ENCODE assay signal across 12 cellular contexts in genomic region chr3:39104961-39105686, GRCh38. TPM values are rescaled to one million over a fixed set of nuclear protein-coding genes. Genes with fewer than 3 reads are reported as not detected.
DNase-seq lines count a peak whose midpoint lies in the region; ATAC-seq, FAIRE-seq and TF ChIP-seq lines count a peak whose summit lies in the region.
"Had no signal": no experiment of that assay in that cellular context is flagged by ENCODE, and none has a peak within 500 bp of the region (broad histone marks: within the 10 kb centered on the region; RNA-seq: fewer than 3 reads in every experiment).

No MANE protein-coding gene starts in this region.

- TF ChIP-seq EP300 in H1 (IDR thresholded peaks at IDR 0.05; ENCODE audit: borderline replicate concordance in 1 of 2, low read depth in 2 of 2, low read length in 2 of 2): no peak

- no peak overlapping the region for H3K4me2 ChIP-seq in H1 (ENCODE audit: insufficient read depth in 1 of 2, low read depth in 2 of 2, low read length in 2 of 2)

- H3K36me3 ChIP-seq in H1 (ENCODE audit: control insufficient read depth in 2 of 4, insufficient read depth in 4 of 4, low read length in 3 of 4): no peaks in the 10 kb centered on the region; a peak in 1 of 8 replicates

- no peak overlapping the region for H2BK15ac ChIP-seq in H1 (ENCODE audit: low read length)

- peak overlapping the region; percentile 33; the same call in 1 of the 2 replicates for H2AK5ac ChIP-seq in H1 (ENCODE audit: low read depth, low read length)

- H3K27me3 ChIP-seq in H1 (replicated peaks in 1 of 4; ENCODE audit: control insufficient read depth in 3 of 4, extremely low read depth in 1 of 4, insufficient read depth in 3 of 4, low read length in 3 of 4): peaks cover 0 to 8% (median 3%) of the 10 kb centered on the region in 4 experiments; a peak in 2 of 7 replicates
- H3K27me3 ChIP-seq: right atrium auricular region had no signal

- H4K5ac ChIP-seq in H1 (ENCODE audit: insufficient read length, low read depth, low read length): no peak overlapping the region

- no peak for ATAC-seq in stimulated activated naive B cell treated with anti-CD40 and anti-IgM and Interleukin-4, amounts not matched to agents 10 μg/mL and 1 μg/mL and 100 μg/mL, for 72 hours (replicated peaks)
- ATAC-seq in left colon (no peak), GM19463 (IDR thresholded peaks at IDR 0.05; ENCODE audit: unreplicated experiment) (no peak), GM18868 (IDR thresholded peaks at IDR 0.05; ENCODE audit: unreplicated experiment) (no peak)

- H3K27me3 Mint-ChIP-seq in stimulated activated naive B cell treated with anti-CD40 and anti-IgM and Interleukin-4, amounts not matched to agents 10 μg/mL and 1 μg/mL and 100 μg/mL, for 72 hours: no peaks in the 10 kb centered on the region

- no peak overlapping the region for H4K8ac ChIP-seq in H1 (ENCODE audit: extremely low read depth, insufficient read depth, low read length)

- peak; percentile 47 to 57 for DNase-seq in activated CD4-positive, alpha-beta T cell treated with anti-CD3 and anti-CD28 coated beads for 4 hours
- DNase-seq in activated CD4-positive, alpha-beta T cell treated with anti-CD3 and anti-CD28 coated beads for 48 hours: no peak
- DNase-seq in NCI-H2029 treated with DMSO at 0.1 percent for 48 hours (lab: John Stamatoyannopoulos, UW): peak; percentile 46
- DNase-seq in H1 (ENCODE audit: low read depth in 1 of 2, low spot score in 2 of 2): no peak
- no peak for DNase-seq in stimulated activated naive B cell treated with anti-CD40 and anti-IgM and Interleukin-4, amounts not matched to agents 10 μg/mL and 1 μg/mL and 100 μg/mL, for 72 hours
- DNase-seq in left colon: no peak
- DNase-seq: activated effector memory CD4-positive, alpha-beta T cell treated with anti-CD3 and anti-CD28 coated beads, Interleukin-2, amount 50 U/mL, for 16 hours; NCI-H1436 had no signal

- no peak overlapping the region for H2BK12ac ChIP-seq in H1 (ENCODE audit: low read depth, low read length)

- no peak overlapping the region for H2AFZ ChIP-seq in H1 (ENCODE audit: low read length)

- H3K4me3 Mint-ChIP-seq in stimulated activated naive B cell treated with anti-CD40 and anti-IgM and Interleukin-4, amounts not matched to agents 10 μg/mL and 1 μg/mL and 100 μg/mL, for 72 hours: peak overlapping the region in 1 of 2 donors; percentile 1

- H4K20me1 ChIP-seq in H1 (replicated peaks in 1 of 2; ENCODE audit: control insufficient read depth in 1 of 2, insufficient read depth in 2 of 2, low read length in 2 of 2): peaks cover 0 to 12% of the 10 kb centered on the region in 2 experiments

- H3K79me1 ChIP-seq in H1 (ENCODE audit: low read depth, low read length): peaks cover 6% of the 10 kb centered on the region; the same call in 1 of the 2 replicates

- no peak overlapping the region for H3K56ac ChIP-seq in H1 (replicated peaks; ENCODE audit: insufficient read length, low read depth, low read length)

- H3K27ac Mint-ChIP-seq in stimulated activated naive B cell treated with anti-CD40 and anti-IgM and Interleukin-4, amounts not matched to agents 10 μg/mL and 1 μg/mL and 100 μg/mL, for 72 hours: peak overlapping the region; percentile 63

- H3K79me2 ChIP-seq in H1 (ENCODE audit: control insufficient read depth in 1 of 2, insufficient read depth in 2 of 2, low read length in 2 of 2): no peaks in the 10 kb centered on the region

- CTCF ChIA-PET in H1 (lab: Charles Lee; ENCODE audit: partially characterized antibody): interaction anchor here (0.7 to 10.4 kb wide), 16 partner anchors 8 to 191 kb away, joined by 3 to 106 read pairs (median 5); no protein-coding TSS in a partner anchor

- H3K4me1 Mint-ChIP-seq in stimulated activated naive B cell treated with anti-CD40 and anti-IgM and Interleukin-4, amounts not matched to agents 10 μg/mL and 1 μg/mL and 100 μg/mL, for 72 hours: peaks cover 59 to 76% of the 10 kb centered on the region in 2 donors

- peaks cover 7 to 22% of the 10 kb centered on the region in 2 donors for H3K36me3 Mint-ChIP-seq in stimulated activated naive B cell treated with anti-CD40 and anti-IgM and Interleukin-4, amounts not matched to agents 10 μg/mL and 1 μg/mL and 100 μg/mL, for 72 hours

- H2BK5ac ChIP-seq in H1 (ENCODE audit: low read depth, low read length): no peak overlapping the region

- no peaks in the 10 kb centered on the region; a peak in 1 of 4 replicates for H3K9me3 ChIP-seq in H1 (ENCODE audit: insufficient read depth in 2 of 2, low read depth in 1 of 2, low read length in 1 of 2)
- H3K9me3 ChIP-seq: right atrium auricular region had no signal

- TF ChIP-seq POLR2A in H1 (IDR thresholded peaks at IDR 0.05; ENCODE audit: control extremely low read depth in 1 of 2, low read depth in 2 of 2, low read length in 2 of 2): no peak

- H3K18ac ChIP-seq in H1 (ENCODE audit: extremely low read depth, low read length): no peak overlapping the region

- no peak overlapping the region for H3K4ac ChIP-seq in H1 (replicated peaks; ENCODE audit: insufficient read length, low read depth, low read length)

- H3K14ac ChIP-seq in H1 (ENCODE audit: insufficient read length): no peak overlapping the region

- H2BK20ac ChIP-seq in H1 (ENCODE audit: low read length): no peak overlapping the region

- H2BK120ac ChIP-seq in H1 (replicated peaks; ENCODE audit: low read depth, low read length): no peak overlapping the region

- no peak overlapping the region for H4K91ac ChIP-seq in H1 (replicated peaks; ENCODE audit: insufficient read length, low read length)

- no peak for FAIRE-seq in H1 (lab: Jason Lieb, UNC)
- FAIRE-seq: endometrium had no signal

- H3K27ac ChIP-seq in H1 (ENCODE audit: low read depth, low read length): no peak overlapping the region

- no peaks in the 10 kb centered on the region; a peak in 2 of 7 replicates for H3K4me1 ChIP-seq in H1 (replicated peaks in 1 of 4; ENCODE audit: control insufficient read depth in 3 of 4, insufficient read depth in 4 of 4, low read length in 3 of 4)

- H3K9ac ChIP-seq in H1 (replicated peaks in 1 of 4; ENCODE audit: extremely low read depth in 1 of 4, low read depth in 3 of 4, low read length in 3 of 4): no peak overlapping the region

- no peaks in the 10 kb centered on the region for H3K9me3 Mint-ChIP-seq in stimulated activated naive B cell treated with anti-CD40 and anti-IgM and Interleukin-4, amounts not matched to agents 10 μg/mL and 1 μg/mL and 100 μg/mL, for 72 hours

- POLR2A ChIA-PET in H1 (lab: Charles Lee; ENCODE audit: partially characterized antibody): interaction anchor here (0.9 to 2.5 kb wide), 4 partner anchors 12 to 1611 kb away, joined by 3 to 8 read pairs (median 5); no protein-coding TSS in a partner anchor

- peaks cover 12% of the 10 kb centered on the region; the same call in 1 of the 2 replicates for H3K23me2 ChIP-seq in H1 (ENCODE audit: low read depth, low read length)

- no peak for TF ChIP-seq CTCF in H1 (IDR thresholded peaks at IDR 0.05; ENCODE audit: control extremely low read depth in 1 of 3, insufficient read depth in 1 of 3, low read depth in 1 of 3, low read length in 3 of 3)

- H3K23ac ChIP-seq in H1 (ENCODE audit: insufficient read length): no peak overlapping the region

- no peak for TF ChIP-seq RAD21 in H1 (IDR thresholded peaks at IDR 0.05 in 1 of 2, conservative IDR thresholded peaks at IDR 0.05 in 1 of 2; ENCODE audit: low read depth in 2 of 2, low read length in 2 of 2)

- H3K4me3 ChIP-seq in H1 (ENCODE audit: extremely low read depth in 1 of 4, insufficient read depth in 2 of 4, low read depth in 3 of 4, low read length in 4 of 4): no peak overlapping the region

- intact Hi-C loops in left colon (cut with DNase I, micrococcal nuclease): loop anchor here in 1 of 2 donors (5.0 kb wide), 1 partner anchor 43 kb away; no protein-coding TSS in a partner anchor

- WGBS in H1 (ENCODE audit: extremely low coverage in 1 of 2, insufficient coverage in 1 of 2, insufficient read length in 1 of 2, insufficient replicate concordance in 2 of 2, low coverage in 1 of 2, low lambda C conversion rate in 2 of 2, missing lambda C conversion rate in 1 of 2), 2 experiments: 78% methylated on average over 7 of the region's 7 CpGs; no CpG with 5 or more reads in 1 of the 2 experiments

RNA-seq across cellular contexts. Expression of gene GORASP1, which starts 2.3 kb away (rescaled TPM):
- 33.4 and 39.3 TPM in 2 replicates for total RNA-seq in H1 (2021; fragmentation: NEBNext Ultra II Directional; extraction: Animal tissue kit (Norgen Biotek cat#: 25700))
- 33.5 and 45.0 TPM in 2 replicates for polyA plus RNA-seq in H1 (2011; rRNA removed)
- polyA plus RNA-seq in H1 (2011; cell fraction: cytosol; rRNA removed): 43.9 TPM
- polyA plus RNA-seq in H1 (2011; cell fraction: nucleus; rRNA removed): 133 TPM
- polyA plus RNA-seq in H1 (2012, experiment 1 of 2): 28.9 to 39.2 TPM (median 35.8 TPM) in 4 replicates
- polyA plus RNA-seq in H1 (2012, experiment 2 of 2): 23.5 TPM
- polyA plus RNA-seq in H1 (2013, experiment 1 of 2): 17.0 TPM
- polyA plus RNA-seq in H1 (2013, experiment 2 of 2): 15.3 TPM
- polyA minus RNA-seq in H1 (2011; rRNA and poly(A)+ RNA removed): 38.5 and 44.1 TPM in 2 replicates
- polyA minus RNA-seq in H1 (2011; cell fraction: cytosol; rRNA and poly(A)+ RNA removed): 25.0 TPM
- polyA minus RNA-seq in H1 (2011; cell fraction: nucleus; rRNA and poly(A)+ RNA removed): 41.5 TPM
- total RNA-seq in left colon: 100 to 1,000 TPM in 1 of 2 donors, 10 to 100 TPM in 1; 86.8 to 106 TPM

RNA-seq across cellular contexts. Expression of gene TTC21A, which starts 2.4 kb away (rescaled TPM):
- total RNA-seq in H1 (2021; fragmentation: NEBNext Ultra II Directional; extraction: Animal tissue kit (Norgen Biotek cat#: 25700)): 1.7 and 2.8 TPM in 2 replicates
- polyA plus RNA-seq in H1 (2011; rRNA removed): 2.3 and 2.7 TPM in 2 replicates
- 2.5 TPM for polyA plus RNA-seq in H1 (2011; cell fraction: cytosol; rRNA removed)
- 16.0 TPM for polyA plus RNA-seq in H1 (2011; cell fraction: nucleus; rRNA removed)
- 2.6 to 3.5 TPM (median 2.9 TPM) in 4 replicates for polyA plus RNA-seq in H1 (2012, experiment 1 of 2)
- polyA plus RNA-seq in H1 (2012, experiment 2 of 2): 0.34 TPM
- 1.4 TPM for polyA plus RNA-seq in H1 (2013, experiment 1 of 2)
- polyA plus RNA-seq in H1 (2013, experiment 2 of 2): 1.4 TPM
- 2.1 and 2.9 TPM in 2 replicates for polyA minus RNA-seq in H1 (2011; rRNA and poly(A)+ RNA removed)
- 2.6 TPM for polyA minus RNA-seq in H1 (2011; cell fraction: cytosol; rRNA and poly(A)+ RNA removed)
- polyA minus RNA-seq in H1 (2011; cell fraction: nucleus; rRNA and poly(A)+ RNA removed): 8.1 TPM
- 1 to 10 TPM; 4.5 to 8.3 TPM for total RNA-seq in left colon

RNA-seq across cellular contexts. Expression of gene CSRNP1, which starts 48.3 kb away (rescaled TPM):
- total RNA-seq in H1 (2021; fragmentation: NEBNext Ultra II Directional; extraction: Animal tissue kit (Norgen Biotek cat#: 25700)): 7.1 and 8.3 TPM in 2 replicates
- polyA plus RNA-seq in H1 (2011; rRNA removed): 6.7 and 10.9 TPM in 2 replicates
- polyA plus RNA-seq in H1 (2011; cell fraction: cytosol; rRNA removed): 9.2 TPM
- 16.9 TPM for polyA plus RNA-seq in H1 (2011; cell fraction: nucleus; rRNA removed)
- polyA plus RNA-seq in H1 (2012, experiment 1 of 2): 6.3 to 8.1 TPM (median 7.5 TPM) in 4 replicates
- 10.1 TPM for polyA plus RNA-seq in H1 (2012, experiment 2 of 2)
- 4.0 TPM for polyA plus RNA-seq in H1 (2013, experiment 1 of 2)
- polyA plus RNA-seq in H1 (2013, experiment 2 of 2): 3.9 TPM
- polyA minus RNA-seq in H1 (2011; rRNA and poly(A)+ RNA removed): 9.9 and 16.1 TPM in 2 replicates
- polyA minus RNA-seq in H1 (2011; cell fraction: cytosol; rRNA and poly(A)+ RNA removed): 7.6 TPM
- 11.4 TPM for polyA minus RNA-seq in H1 (2011; cell fraction: nucleus; rRNA and poly(A)+ RNA removed)
- total RNA-seq in left colon: 10 to 100 TPM; 19.2 to 33.7 TPM

RNA-seq across cellular contexts. Expression of gene WDR48, which starts 53.3 kb away (rescaled TPM):
- 47.8 and 54.1 TPM in 2 replicates for total RNA-seq in H1 (2021; fragmentation: NEBNext Ultra II Directional; extraction: Animal tissue kit (Norgen Biotek cat#: 25700))
- polyA plus RNA-seq in H1 (2011; rRNA removed): 12.3 and 21.2 TPM in 2 replicates
- 28.2 TPM for polyA plus RNA-seq in H1 (2011; cell fraction: cytosol; rRNA removed)
- 16.6 TPM for polyA plus RNA-seq in H1 (2011; cell fraction: nucleus; rRNA removed)
- 24.9 to 39.7 TPM (median 29.6 TPM) in 4 replicates for polyA plus RNA-seq in H1 (2012, experiment 1 of 2)
- 2.8 TPM for polyA plus RNA-seq in H1 (2012, experiment 2 of 2)
- polyA plus RNA-seq in H1 (2013, experiment 1 of 2): 23.5 TPM
- 26.0 TPM for polyA plus RNA-seq in H1 (2013, experiment 2 of 2)
- 38.7 and 68.2 TPM in 2 replicates for polyA minus RNA-seq in H1 (2011; rRNA and poly(A)+ RNA removed)
- 23.0 TPM for polyA minus RNA-seq in H1 (2011; cell fraction: cytosol; rRNA and poly(A)+ RNA removed)
- polyA minus RNA-seq in H1 (2011; cell fraction: nucleus; rRNA and poly(A)+ RNA removed): 43.0 TPM
- total RNA-seq in left colon: 10 to 100 TPM; 21.6 to 32.9 TPM

RNA-seq across cellular contexts. Expression of gene SCN11A, which starts 53.4 kb away (rescaled TPM):
- total RNA-seq in H1 (2021; fragmentation: NEBNext Ultra II Directional; extraction: Animal tissue kit (Norgen Biotek cat#: 25700)): 0.10 and 0.11 TPM in 2 replicates
- polyA plus RNA-seq in H1 (2011; rRNA removed): 0.16 and 0.21 TPM in 2 replicates
- polyA plus RNA-seq in H1 (2011; cell fraction: cytosol; rRNA removed): 0.21 TPM
- polyA plus RNA-seq in H1 (2011; cell fraction: nucleus; rRNA removed): 0.54 TPM
- polyA plus RNA-seq in H1 (2012, experiment 1 of 2): 0.20 to 0.23 TPM (median 0.21 TPM) in 4 replicates
- polyA plus RNA-seq in H1 (2012, experiment 2 of 2): not detected
- polyA plus RNA-seq in H1 (2013, experiment 1 of 2): 0.08 TPM
- 0.06 TPM for polyA plus RNA-seq in H1 (2013, experiment 2 of 2)
- 0.29 and 0.54 TPM in 2 replicates for polyA minus RNA-seq in H1 (2011; rRNA and poly(A)+ RNA removed)
- not detected for polyA minus RNA-seq in H1 (2011; cell fraction: cytosol; rRNA and poly(A)+ RNA removed)
- 1.00 TPM for polyA minus RNA-seq in H1 (2011; cell fraction: nucleus; rRNA and poly(A)+ RNA removed)
- total RNA-seq in left colon: under 1 TPM; 0.12 to 0.61 TPM

Comparison
In these comparisons a context has a peak if more than half of its experiments do, and no peak if none do; other contexts are left out.
1. DNase-seq: peak in activated CD4-positive, alpha-beta T cell treated with anti-CD3 and anti-CD28 coated beads for 4 hours (2 of 2) and NCI-H2029 treated with DMSO at 0.1 percent for 48 hours (single experiment); none in activated CD4-positive, alpha-beta T cell treated with anti-CD3 and anti-CD28 coated beads for 48 hours (single experiment), H1 (0 of 2), stimulated activated naive B cell treated with anti-CD40 and anti-IgM and Interleukin-4, amounts not matched to agents 10 μg/mL and 1 μg/mL and 100 μg/mL, for 72 hours (single experiment) and left colon (0 of 2).